ENCODE assay signal across 19 cellular contexts in the genomic region with DNA sequence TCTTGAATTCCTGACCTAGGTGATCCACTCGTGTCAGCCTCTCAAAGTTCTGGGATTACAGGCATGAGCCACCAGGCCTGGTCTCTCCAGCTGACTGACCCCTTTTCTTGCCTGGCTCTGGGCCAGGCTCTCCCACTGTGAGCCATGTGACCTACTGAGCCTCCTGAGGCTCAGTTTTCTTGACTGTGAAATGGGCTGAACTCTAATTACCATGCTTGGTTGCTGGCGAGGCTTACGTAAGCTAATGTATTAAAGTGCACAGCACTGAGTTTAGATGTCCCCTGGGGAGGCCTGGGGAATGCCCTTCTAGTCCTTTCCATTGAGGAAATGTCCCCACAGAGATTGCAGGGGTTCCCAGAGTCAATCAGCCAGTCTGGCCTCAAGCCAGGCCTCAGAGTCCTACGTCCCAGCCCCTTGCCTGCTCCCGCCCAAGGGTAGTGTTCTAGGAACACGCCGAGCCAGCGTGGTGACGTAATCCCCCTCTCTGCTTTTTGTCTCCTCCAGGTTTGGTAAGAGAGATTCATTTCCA. TPM values are rescaled to one million over a fixed set of nuclear protein-coding genes. Genes with fewer than 3 reads are reported as not detected.
DNase-seq lines count a peak whose midpoint lies in the region; ATAC-seq and TF ChIP-seq lines count a peak whose summit lies in the region.
"Had no signal": no experiment of that assay in that cellular context is flagged by ENCODE, and none has a peak within 500 bp of the region (broad histone marks: within the 10 kb centered on the region; RNA-seq: fewer than 3 reads in every experiment).

No MANE protein-coding gene starts in this region.

- peak overlapping the region; percentile 35 for H3K27ac Mint-ChIP-seq in nephron progenitor cell
- H3K27ac Mint-ChIP-seq: activated T-helper 2 cell treated with anti-CD3 and anti-CD28 coated beads, Interferon-gamma antibody, Interleukin-2, Interleukin-4, amounts not matched to agents 10 μg/mL and 5 μg/mL and 100 μg/mL, durations not matched to agents 14 hours and 24 hours and 36 hours; T-helper 17 cell had no signal

- H3K27me3 ChIP-seq in vagina, result no peaks in the 10 kb centered on the region
- H3K27me3 ChIP-seq: pancreas, sigmoid colon had no signal

- H3K4me3 ChIP-seq in vagina, result no peak overlapping the region
- H3K4me3 ChIP-seq: left ventricle myocardium inferior, pancreas, sigmoid colon had no signal

- DNase-seq in GM10266 (ENCODE audit: extremely low spot score) (peak; percentile 58), amniotic epithelial cell (ENCODE audit: low read depth) (peak; percentile 41), nephron progenitor cell (no peak), NCI-H446 treated with DMSO at 0.1 percent for 48 hours (lab: John Stamatoyannopoulos, UW) (no peak), vagina (ENCODE audit: extremely low spot score in 2 of 2) (no peak), head of caudate nucleus (no peak)
- no peak for DNase-seq in stimulated activated CD4-positive, alpha-beta T cell treated with anti-CD3 and anti-CD28 coated beads, Interleukin-12 subunit alpha, Interleukin-12 subunit beta, amount 100 ng/mL, for 4 hours
- DNase-seq: activated CD8-positive, alpha-beta memory T cell treated with anti-CD3 and anti-CD28 coated beads for 24 hours; effector CD8-positive, alpha-beta T cell; left ventricle myocardium inferior; MM.1S; NCI-H1930; NCI-H510A treated with DMSO at 0.1 percent for 48 hours; pancreas; sigmoid colon; T-helper 17 cell had no signal

- peak; percentile 51 for ATAC-seq in GM21390 (IDR thresholded peaks at IDR 0.05; ENCODE audit: unreplicated experiment)
- ATAC-seq: pancreas, T-helper 17 cell, WTC11 had no signal

- H3K4me1 ChIP-seq in vagina, result no peaks in the 10 kb centered on the region
- H3K4me1 ChIP-seq: left ventricle myocardium inferior, sigmoid colon had no signal

- H3K27ac ChIP-seq in vagina, result no peak overlapping the region
- H3K27ac ChIP-seq: left ventricle myocardium inferior, pancreas, sigmoid colon had no signal

- no peak for TF ChIP-seq POLR2A in vagina (IDR thresholded peaks at IDR 0.05)

- no peaks in the 10 kb centered on the region for H3K9me3 ChIP-seq in vagina
- H3K9me3 ChIP-seq: left ventricle myocardium inferior, pancreas, sigmoid colon had no signal

- peaks cover 16% of the 10 kb centered on the region for H3K4me1 Mint-ChIP-seq in nephron progenitor cell

- no peaks in the 10 kb centered on the region for H3K9me3 Mint-ChIP-seq in nephron progenitor cell
- H3K9me3 Mint-ChIP-seq: activated T-helper 2 cell treated with anti-CD3 and anti-CD28 coated beads, Interferon-gamma antibody, Interleukin-2, Interleukin-4, amounts not matched to agents 10 μg/mL and 5 μg/mL and 100 μg/mL, durations not matched to agents 14 hours and 24 hours and 36 hours; WTC11 had no signal

- no peaks in the 10 kb centered on the region for H3K36me3 Mint-ChIP-seq in nephron progenitor cell (ENCODE audit: low read depth)

- intact Hi-C loops in vagina (cut with DNase I) (no loop called here), head of caudate nucleus (cut with DNase I) (no loop called here)

- TF ChIP-seq CTCF in GM10266 (IDR thresholded peaks at IDR 0.05; ENCODE audit: control insufficient read depth, insufficient read depth, low read depth, missing control alignments) (no peak), nephron progenitor cell (IDR thresholded peaks at IDR 0.05) (no peak), vagina (IDR thresholded peaks at IDR 0.05) (no peak)

- no peak overlapping the region for H3K4me3 Mint-ChIP-seq in nephron progenitor cell
- H3K4me3 Mint-ChIP-seq: T-helper 17 cell, WTC11 had no signal

- no peaks in the 10 kb centered on the region for H3K27me3 Mint-ChIP-seq in nephron progenitor cell (ENCODE audit: low read depth, poor library complexity)
- H3K27me3 Mint-ChIP-seq: T-helper 17 cell had no signal

- H3K36me3 ChIP-seq in vagina, result peaks cover 0 to 16% of the 10 kb centered on the region in 2 donors

RNA-seq across cellular contexts. Expression of gene LGALS9, which starts 45.8 kb away (rescaled TPM):
- 34.9 TPM for total RNA-seq in vagina

Comparison
In these comparisons a context has a peak if more than half of its experiments do, and no peak if none do; other contexts are left out.
1. DNase-seq: peak in GM10266 (single experiment) and amniotic epithelial cell (single experiment); none in nephron progenitor cell (single experiment), NCI-H446 treated with DMSO at 0.1 percent for 48 hours (single experiment), stimulated activated CD4-positive, alpha-beta T cell treated with anti-CD3 and anti-CD28 coated beads, Interleukin-12 subunit alpha, Interleukin-12 subunit beta, amount 100 ng/mL, for 4 hours (single experiment), vagina (0 of 2) and head of caudate nucleus (0 of 42).